26 cellular contexts compared by ENCODE assay signal in genomic region chr1:5910276-5910620, GRCh38.
DNase-seq lines count a peak whose midpoint lies in the region; ATAC-seq, FAIRE-seq and TF ChIP-seq lines count a peak whose summit lies in the region.
"Had no signal": no experiment of that assay in that cellular context is flagged by ENCODE, and none has a peak within 500 bp of the region (broad histone marks: within the 10 kb centered on the region; RNA-seq: fewer than 3 reads in every experiment).

No MANE protein-coding gene starts in this region.

- no peak overlapping the region for H3K4me3 Mint-ChIP-seq in activated CD8-positive, alpha-beta memory T cell treated with anti-CD3 and anti-CD28 coated beads, Interleukin-2, amount 10 ng/mL, durations not matched to agents 7 days and 5 days
- no peak overlapping the region for H3K4me3 Mint-ChIP-seq in WTC11
- H3K4me3 Mint-ChIP-seq in stimulated activated effector memory CD8-positive, alpha-beta T cell treated with anti-CD3 and anti-CD28 coated beads, Interleukin-12 subunit alpha, Interleukin-12 subunit beta, amount 100 ng/mL, for 72 hours, result no peak overlapping the region
- H3K4me3 Mint-ChIP-seq in progenitor cell of endocrine pancreas (ENCODE audit: low read depth), result no peak overlapping the region

- no peak overlapping the region for H3K4ac ChIP-seq in mesenchymal stem cell (ENCODE audit: low read depth in 1 of 2, low read length in 2 of 2)

- H3K4me1 Mint-ChIP-seq in activated CD8-positive, alpha-beta memory T cell treated with anti-CD3 and anti-CD28 coated beads, Interleukin-2, amount 10 ng/mL, durations not matched to agents 7 days and 5 days, result no peaks in the 10 kb centered on the region
- H3K4me1 Mint-ChIP-seq in WTC11 (peaks cover 3% of the 10 kb centered on the region; the same call in 1 of the 2 replicates), progenitor cell of endocrine pancreas (ENCODE audit: low read depth) (no peaks in the 10 kb centered on the region)
- no peaks in the 10 kb centered on the region for H3K4me1 Mint-ChIP-seq in stimulated activated effector memory CD8-positive, alpha-beta T cell treated with anti-CD3 and anti-CD28 coated beads, Interleukin-12 subunit alpha, Interleukin-12 subunit beta, amount 100 ng/mL, for 72 hours

- H3K9me3 Mint-ChIP-seq in activated CD8-positive, alpha-beta memory T cell treated with anti-CD3 and anti-CD28 coated beads, Interleukin-2, amount 10 ng/mL, durations not matched to agents 7 days and 5 days (ENCODE audit: low read depth), result no peaks in the 10 kb centered on the region
- H3K9me3 Mint-ChIP-seq in WTC11 (no peaks in the 10 kb centered on the region), progenitor cell of endocrine pancreas (ENCODE audit: low read depth) (no peaks in the 10 kb centered on the region)
- H3K9me3 Mint-ChIP-seq in stimulated activated effector memory CD8-positive, alpha-beta T cell treated with anti-CD3 and anti-CD28 coated beads, Interleukin-12 subunit alpha, Interleukin-12 subunit beta, amount 100 ng/mL, for 72 hours, result no peaks in the 10 kb centered on the region
- H3K9me3 Mint-ChIP-seq: CD4-positive, alpha-beta memory T cell had no signal

- CTCF ChIA-PET in activated CD8-positive, alpha-beta memory T cell treated with anti-CD3 and anti-CD28 coated beads, Interleukin-2, amount 10 ng/mL, durations not matched to agents 7 days and 5 days (lab: Charles Lee), result no interaction called here
- CTCF ChIA-PET in WTC11 (lab: Charles Lee), result interaction anchor here (0.6 to 1.7 kb wide), 5 partner anchors 8 to 164 kb away, joined by 3 to 7 read pairs (median 3); no protein-coding TSS in a partner anchor

- peaks cover 10 to 27% of the 10 kb centered on the region in 2 experiments for H3K36me3 ChIP-seq in mesenchymal stem cell (ENCODE audit: control insufficient read depth in 1 of 2, insufficient read depth in 2 of 2, low read depth in 1 of 2, low read length in 2 of 2)
- H3K36me3 ChIP-seq: MG63, SJSA1 had no signal

- no peak for TF ChIP-seq CTCF in WTC11 (IDR thresholded peaks at IDR 0.05)
- no peak for TF ChIP-seq CTCF in progenitor cell of endocrine pancreas (IDR thresholded peaks at IDR 0.05; ENCODE audit: unreplicated experiment)

- no peak overlapping the region for H3K27ac Mint-ChIP-seq in activated CD8-positive, alpha-beta memory T cell treated with anti-CD3 and anti-CD28 coated beads, Interleukin-2, amount 10 ng/mL, durations not matched to agents 7 days and 5 days
- peak overlapping the region; percentile 4; the same call in 1 of the 2 replicates for H3K27ac Mint-ChIP-seq in WTC11
- peak overlapping the region; percentile 58 for H3K27ac Mint-ChIP-seq in stimulated activated effector memory CD8-positive, alpha-beta T cell treated with anti-CD3 and anti-CD28 coated beads, Interleukin-12 subunit alpha, Interleukin-12 subunit beta, amount 100 ng/mL, for 72 hours
- no peak overlapping the region for H3K27ac Mint-ChIP-seq in progenitor cell of endocrine pancreas
- H3K27ac Mint-ChIP-seq: CD4-positive, alpha-beta memory T cell had no signal

- POLR2A ChIA-PET in WTC11 (lab: Charles Lee), result no interaction called here

- no peak overlapping the region for H3K9ac ChIP-seq in mesenchymal stem cell (ENCODE audit: low read length)

- no peak for ATAC-seq in activated CD8-positive, alpha-beta memory T cell treated with anti-CD3 and anti-CD28 coated beads, Interleukin-2, amount 10 ng/mL, durations not matched to agents 7 days and 5 days
- ATAC-seq in WTC11, result no peak
- no peak for ATAC-seq in stimulated activated effector memory CD8-positive, alpha-beta T cell treated with anti-CD3 and anti-CD28 coated beads, Interleukin-12 subunit alpha, Interleukin-12 subunit beta, amount 100 ng/mL, for 72 hours
- ATAC-seq in GM21825 (IDR thresholded peaks at IDR 0.05; ENCODE audit: unreplicated experiment), result no peak
- ATAC-seq: GM12878 had no signal

- no peak overlapping the region for H3K4me2 ChIP-seq in mesenchymal stem cell (ENCODE audit: low read length, poor library complexity, severe bottlenecking)
- H3K4me2 ChIP-seq: PC-9 had no signal

- no peak for FAIRE-seq in GM19239 (lab: Jason Lieb, UNC)
- FAIRE-seq: G401.6, GM12878, H54 had no signal

- H2AFZ ChIP-seq in mesenchymal stem cell (ENCODE audit: low read depth, low read length), result no peak overlapping the region
- H2AFZ ChIP-seq: PC-9 had no signal

- no peak overlapping the region for H2BK5ac ChIP-seq in mesenchymal stem cell (ENCODE audit: low read depth, low read length, poor library complexity, severe bottlenecking)

- H3K9me3 ChIP-seq in mesenchymal stem cell (ENCODE audit: control insufficient read depth, low read length), result no peaks in the 10 kb centered on the region
- H3K9me3 ChIP-seq: BLaER1 treated with 17β-estradiol and CSF1 and Interleukin-3, amounts not matched to agents 10 nM and 100 nM; MG63; SJSA1 had no signal

- no peak overlapping the region for H2AK5ac ChIP-seq in mesenchymal stem cell (ENCODE audit: low read length, severe bottlenecking)

- H3K36me3 Mint-ChIP-seq in activated CD8-positive, alpha-beta memory T cell treated with anti-CD3 and anti-CD28 coated beads, Interleukin-2, amount 10 ng/mL, durations not matched to agents 7 days and 5 days, result no peaks in the 10 kb centered on the region
- no peaks in the 10 kb centered on the region for H3K36me3 Mint-ChIP-seq in WTC11
- H3K36me3 Mint-ChIP-seq in stimulated activated effector memory CD8-positive, alpha-beta T cell treated with anti-CD3 and anti-CD28 coated beads, Interleukin-12 subunit alpha, Interleukin-12 subunit beta, amount 100 ng/mL, for 72 hours, result no peaks in the 10 kb centered on the region
- H3K36me3 Mint-ChIP-seq in progenitor cell of endocrine pancreas (ENCODE audit: insufficient read depth), result peaks cover 1% of the 10 kb centered on the region

- peak overlapping the region; percentile 18 for H4K91ac ChIP-seq in mesenchymal stem cell (ENCODE audit: low read length)

- H3K79me1 ChIP-seq in mesenchymal stem cell (replicated peaks; ENCODE audit: low read length, poor library complexity, severe bottlenecking), result peaks cover 2% of the 10 kb centered on the region

- no peak overlapping the region for H2BK120ac ChIP-seq in mesenchymal stem cell (ENCODE audit: low read depth, low read length)

- H3K4me1 ChIP-seq in mesenchymal stem cell (ENCODE audit: control insufficient read depth, insufficient read depth, low read depth, low read length), result peaks cover 6% of the 10 kb centered on the region
- H3K4me1 ChIP-seq: SJSA1 had no signal

- WGBS in mesenchymal stem cell, result 90% methylated on average over 11 of the region's 11 CpGs

- no peak overlapping the region for H2BK12ac ChIP-seq in mesenchymal stem cell (ENCODE audit: low read length in 2 of 2)

- no peak overlapping the region for H3K27ac ChIP-seq in mesenchymal stem cell (ENCODE audit: low read length, poor library complexity, severe bottlenecking)
- H3K27ac ChIP-seq: PC-9, SJSA1 had no signal

- H3K4me3 ChIP-seq in mesenchymal stem cell (ENCODE audit: insufficient read depth in 1 of 2, low read depth in 1 of 2, low read length in 2 of 2), result no peak overlapping the region
- H3K4me3 ChIP-seq: BLaER1 treated with 17β-estradiol and CSF1 and Interleukin-3, amounts not matched to agents 10 nM and 100 nM; GM12878; MG63; PC-9; SJSA1 had no signal

- no peak overlapping the region for H3K14ac ChIP-seq in mesenchymal stem cell (ENCODE audit: low read length in 2 of 2)

- H3K23ac ChIP-seq in mesenchymal stem cell (ENCODE audit: low read length in 2 of 2), result no peak overlapping the region

- DNase-seq in activated CD8-positive, alpha-beta memory T cell treated with anti-CD3 and anti-CD28 coated beads, Interleukin-2, amount 50 U/mL, for 48 hours, result peak; percentile 22
- DNase-seq in activated CD8-positive, alpha-beta memory T cell treated with anti-CD3 and anti-CD28 coated beads, Interleukin-2, amount 10 ng/mL, durations not matched to agents 7 days and 5 days, result no peak
- DNase-seq in WTC11 (ENCODE audit: low spot score), result no peak
- no peak for DNase-seq in mesenchymal stem cell
- no peak for DNase-seq in stimulated activated effector memory CD8-positive, alpha-beta T cell treated with anti-CD3 and anti-CD28 coated beads, Interleukin-12 subunit alpha, Interleukin-12 subunit beta, amount 100 ng/mL, for 72 hours (ENCODE audit: low spot score in 2 of 2)
- DNase-seq in GM19239 (ENCODE audit: insufficient read length, low spot score), result no peak
- no peak for DNase-seq in progenitor cell of endocrine pancreas (ENCODE audit: low spot score, unreplicated experiment)
- DNase-seq: 8988T; CD4-positive, alpha-beta memory T cell; COR-L47; IMR-90; KG1; MG63; NCI-H2029; NCI-H446 treated with DMSO at 0.1 percent for 48 hours; NCI-H526; NCI-H82; NK-92 treated with Interleukin-12 subunit alpha and Interleukin-12 subunit beta, amount 100 ng/mL, for 24 hours; PC-9; Right ventricle myocardium superior had no signal

- H3K27me3 Mint-ChIP-seq in activated CD8-positive, alpha-beta memory T cell treated with anti-CD3 and anti-CD28 coated beads, Interleukin-2, amount 10 ng/mL, durations not matched to agents 7 days and 5 days, result no peaks in the 10 kb centered on the region
- H3K27me3 Mint-ChIP-seq in WTC11 (ENCODE audit: low read depth) (no peaks in the 10 kb centered on the region), progenitor cell of endocrine pancreas (no peaks in the 10 kb centered on the region)
- H3K27me3 Mint-ChIP-seq: CD4-positive, alpha-beta memory T cell had no signal

- H3K27me3 ChIP-seq in mesenchymal stem cell (ENCODE audit: control insufficient read depth in 1 of 2, insufficient read depth in 1 of 2, low read length in 2 of 2), result no peaks in the 10 kb centered on the region
- H3K27me3 ChIP-seq: BLaER1 treated with 17β-estradiol and CSF1 and Interleukin-3, amounts not matched to agents 10 nM and 100 nM; MG63; SJSA1 had no signal

- no peak overlapping the region for H3K18ac ChIP-seq in mesenchymal stem cell (ENCODE audit: low read depth in 1 of 2, low read length in 2 of 2)

- no peak overlapping the region for H4K8ac ChIP-seq in mesenchymal stem cell (ENCODE audit: low read length)

- no peak overlapping the region for H2BK15ac ChIP-seq in mesenchymal stem cell (ENCODE audit: low read depth, poor library complexity, severe bottlenecking)

TF ChIP-seq in WTC11, 78 proteins besides CTCF, POLR2A, EP300 and RAD21:
- no peak for TF ChIP-seq NFYB (CRISPR knock-in tag; conservative IDR thresholded peaks at IDR 0.05; ENCODE audit: low read depth)
- no peak for TF ChIP-seq GTF2I (CRISPR knock-in tag; conservative IDR thresholded peaks at IDR 0.05)
- TF ChIP-seq RORB (CRISPR knock-in tag; IDR thresholded peaks at IDR 0.05), result no peak
- no peak for TF ChIP-seq ZNF671 (CRISPR knock-in tag; IDR thresholded peaks at IDR 0.05)
TF ChIP-seq in WTC11: peak in this region for 0.

Comparison
In these comparisons a context has a peak if more than half of its experiments do, and no peak if none do; other contexts are left out.
1. H3K27ac Mint-ChIP-seq: peak in WTC11 (single experiment) and stimulated activated effector memory CD8-positive, alpha-beta T cell treated with anti-CD3 and anti-CD28 coated beads, Interleukin-12 subunit alpha, Interleukin-12 subunit beta, amount 100 ng/mL, for 72 hours (single experiment); none in activated CD8-positive, alpha-beta memory T cell treated with anti-CD3 and anti-CD28 coated beads, Interleukin-2, amount 10 ng/mL, durations not matched to agents 7 days and 5 days (single experiment) and progenitor cell of endocrine pancreas (single experiment).